Comparison of ENCODE assay signal across 32 cellular contexts in the genomic region with DNA sequence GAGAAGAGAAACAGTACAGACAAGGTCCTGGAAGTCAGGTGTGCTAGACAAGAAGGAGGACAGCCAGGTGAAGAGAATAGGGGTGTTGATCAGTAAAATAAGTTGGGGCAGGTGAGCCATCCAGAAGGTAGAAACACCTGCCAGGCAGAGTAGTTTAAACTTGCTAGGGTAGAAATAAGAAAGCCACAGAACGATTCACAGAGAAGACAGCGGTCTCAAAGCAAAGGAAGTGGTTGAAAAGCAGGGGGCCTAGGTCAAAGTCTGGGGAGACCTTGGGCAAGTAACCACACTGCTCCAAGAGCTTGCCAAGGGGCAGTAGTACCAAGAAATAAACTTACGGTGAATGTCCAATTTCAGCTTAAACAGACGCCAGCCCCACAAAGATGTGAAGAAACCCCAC.
"Had no signal": no experiment of that assay in that cellular context is flagged by ENCODE, and none has a peak within 500 bp of the region (broad histone marks: within the 10 kb centered on the region; RNA-seq: fewer than 3 reads in every experiment).

No MANE protein-coding gene starts in this region.

- H3K4me1 Mint-ChIP-seq: activated B cell treated with CpG ODN at 0.5 μM for 24 hours had no signal

- H3K4me3 ChIP-seq: adrenal gland, body of pancreas, esophagus muscularis mucosa, gastroesophageal sphincter, heart right ventricle had no signal

- DNase-seq: activated B cell treated with CpG ODN at 0.5 μM for 24 hours; activated CD4-positive, alpha-beta T cell treated with anti-CD3 and anti-CD28 coated beads for 48 hours; activated CD4-positive, alpha-beta T cell treated with anti-CD3 and anti-CD28 coated beads, Interleukin-2, amount 50 U/mL, for 1 hour; activated CD4-positive, alpha-beta T cell treated with anti-CD3 and anti-CD28 coated beads, Interleukin-2, amount 50 U/mL, for 48 hours; activated CD8-positive, alpha-beta memory T cell treated with anti-CD3 and anti-CD28 coated beads, Interleukin-2, amount 50 U/mL, for 48 hours; activated gamma-delta T cell; activated naive CD4-positive, alpha-beta T cell; activated naive CD4-positive, alpha-beta T cell treated with anti-CD3 and anti-CD28 coated beads, Interleukin-2, amount 10 ng/mL, durations not matched to agents 7 days and 5 days; activated naive CD8-positive, alpha-beta T cell treated with anti-CD3 and anti-CD28 coated beads for 36 hours; activated naive CD8-positive, alpha-beta T cell treated with anti-CD3 and anti-CD28 coated beads, Interleukin-2, amount 50 U/mL, for 24 hours; activated T-cell treated with anti-CD3 and anti-CD28 coated beads for 4 hours; activated T-cell treated with anti-CD3 and anti-CD28 coated beads, Interleukin-2, amount 50 U/mL, for 24 hours; activated T-cell treated with anti-CD3 and anti-CD28 coated beads, Interleukin-2, amount 50 U/mL, for 72 hours; adrenal gland; amygdala; aorta; body of pancreas; caudate nucleus; cortex of kidney; dermis blood vessel endothelial cell; effector CD4-positive, alpha-beta T cell; effector memory CD8-positive, alpha-beta T cell; erythroblast; foreskin keratinocyte; heart right ventricle; T1000; WERI-Rb-1 had no signal

- ATAC-seq: activated CD4-positive, CD25-positive, alpha-beta regulatory T cell treated with anti-CD3 and anti-CD28 coated beads, Interleukin-2, amount 50 U/mL, for 24 hours; activated naive CD8-positive, alpha-beta T cell treated with anti-CD3 and anti-CD28 coated beads, Interleukin-2, amount 50 U/mL, for 24 hours; body of pancreas; effector memory CD8-positive, alpha-beta T cell; foreskin keratinocyte; gastroesophageal sphincter; heart right ventricle had no signal

- H3K27me3 Mint-ChIP-seq: activated B cell treated with CpG ODN at 0.5 μM for 24 hours; activated naive CD4-positive, alpha-beta T cell treated with anti-CD3 and anti-CD28 coated beads, Interleukin-2, amount 10 ng/mL, durations not matched to agents 7 days and 5 days; activated naive CD8-positive, alpha-beta T cell treated with anti-CD3 and anti-CD28 coated beads for 36 hours; activated naive CD8-positive, alpha-beta T cell treated with anti-CD3 and anti-CD28 coated beads, Interleukin-2, amount 50 U/mL, for 24 hours; activated T-cell treated with anti-CD3 and anti-CD28 coated beads, Interleukin-2, amount 50 U/mL, for 24 hours; effector memory CD8-positive, alpha-beta T cell had no signal

- H3K27ac ChIP-seq: adrenal gland, body of pancreas, esophagus muscularis mucosa, foreskin keratinocyte, gastroesophageal sphincter, heart right ventricle, WERI-Rb-1 had no signal

- H3K9me3 ChIP-seq: adrenal gland, body of pancreas, esophagus muscularis mucosa, gastroesophageal sphincter, heart right ventricle had no signal

- H3K4me3 Mint-ChIP-seq: activated B cell treated with CpG ODN at 0.5 μM for 24 hours; activated naive CD4-positive, alpha-beta T cell treated with anti-CD3 and anti-CD28 coated beads, Interleukin-2, amount 10 ng/mL, durations not matched to agents 7 days and 5 days; activated naive CD8-positive, alpha-beta T cell treated with anti-CD3 and anti-CD28 coated beads for 36 hours; activated naive CD8-positive, alpha-beta T cell treated with anti-CD3 and anti-CD28 coated beads, Interleukin-2, amount 50 U/mL, for 24 hours; activated T-cell treated with anti-CD3 and anti-CD28 coated beads, Interleukin-2, amount 50 U/mL, for 24 hours; activated T-cell treated with anti-CD3 and anti-CD28 coated beads, Interleukin-2, amount 50 U/mL, for 72 hours; effector memory CD8-positive, alpha-beta T cell; T-helper 1 cell treated with Interleukin-12 subunit alpha and Interleukin-12 subunit beta and Interleukin-4 antibody, amounts not matched to agents 30 μg/mL and 1 μg/mL, for 36 hours; T-helper 2 cell treated with Interferon-gamma antibody and Interleukin-4, amounts not matched to agents 5 μg/mL and 100 μg/mL, for 36 hours had no signal

- H3K4me1 ChIP-seq: adrenal gland, body of pancreas, esophagus muscularis mucosa, foreskin keratinocyte, gastroesophageal sphincter, heart right ventricle had no signal

- H3K27me3 ChIP-seq: adrenal gland, body of pancreas, esophagus muscularis mucosa, foreskin keratinocyte, gastroesophageal sphincter had no signal

- H3K36me3 ChIP-seq: adrenal gland, esophagus muscularis mucosa, gastroesophageal sphincter, heart right ventricle, WERI-Rb-1 had no signal

- H3K27ac Mint-ChIP-seq: activated B cell treated with CpG ODN at 0.5 μM for 24 hours; activated naive CD4-positive, alpha-beta T cell treated with anti-CD3 and anti-CD28 coated beads, Interleukin-2, amount 10 ng/mL, durations not matched to agents 7 days and 5 days; activated naive CD8-positive, alpha-beta T cell treated with anti-CD3 and anti-CD28 coated beads for 36 hours; activated naive CD8-positive, alpha-beta T cell treated with anti-CD3 and anti-CD28 coated beads, Interleukin-2, amount 50 U/mL, for 24 hours; activated T-cell treated with anti-CD3 and anti-CD28 coated beads, Interleukin-2, amount 50 U/mL, for 24 hours; activated T-cell treated with anti-CD3 and anti-CD28 coated beads, Interleukin-2, amount 50 U/mL, for 72 hours; effector memory CD8-positive, alpha-beta T cell; T-helper 1 cell treated with Interleukin-12 subunit alpha and Interleukin-12 subunit beta and Interleukin-4 antibody, amounts not matched to agents 30 μg/mL and 1 μg/mL, for 36 hours; T-helper 2 cell treated with Interferon-gamma antibody and Interleukin-4, amounts not matched to agents 5 μg/mL and 100 μg/mL, for 36 hours had no signal

- H3K9me3 Mint-ChIP-seq: activated B cell treated with CpG ODN at 0.5 μM for 24 hours; activated naive CD4-positive, alpha-beta T cell treated with anti-CD3 and anti-CD28 coated beads, Interleukin-2, amount 10 ng/mL, durations not matched to agents 7 days and 5 days; activated naive CD8-positive, alpha-beta T cell treated with anti-CD3 and anti-CD28 coated beads for 36 hours; activated naive CD8-positive, alpha-beta T cell treated with anti-CD3 and anti-CD28 coated beads, Interleukin-2, amount 50 U/mL, for 24 hours; activated T-cell treated with anti-CD3 and anti-CD28 coated beads, Interleukin-2, amount 50 U/mL, for 24 hours; T-helper 2 cell treated with Interferon-gamma antibody and Interleukin-4, amounts not matched to agents 5 μg/mL and 100 μg/mL, for 36 hours had no signal
